In the genomic region with DNA sequence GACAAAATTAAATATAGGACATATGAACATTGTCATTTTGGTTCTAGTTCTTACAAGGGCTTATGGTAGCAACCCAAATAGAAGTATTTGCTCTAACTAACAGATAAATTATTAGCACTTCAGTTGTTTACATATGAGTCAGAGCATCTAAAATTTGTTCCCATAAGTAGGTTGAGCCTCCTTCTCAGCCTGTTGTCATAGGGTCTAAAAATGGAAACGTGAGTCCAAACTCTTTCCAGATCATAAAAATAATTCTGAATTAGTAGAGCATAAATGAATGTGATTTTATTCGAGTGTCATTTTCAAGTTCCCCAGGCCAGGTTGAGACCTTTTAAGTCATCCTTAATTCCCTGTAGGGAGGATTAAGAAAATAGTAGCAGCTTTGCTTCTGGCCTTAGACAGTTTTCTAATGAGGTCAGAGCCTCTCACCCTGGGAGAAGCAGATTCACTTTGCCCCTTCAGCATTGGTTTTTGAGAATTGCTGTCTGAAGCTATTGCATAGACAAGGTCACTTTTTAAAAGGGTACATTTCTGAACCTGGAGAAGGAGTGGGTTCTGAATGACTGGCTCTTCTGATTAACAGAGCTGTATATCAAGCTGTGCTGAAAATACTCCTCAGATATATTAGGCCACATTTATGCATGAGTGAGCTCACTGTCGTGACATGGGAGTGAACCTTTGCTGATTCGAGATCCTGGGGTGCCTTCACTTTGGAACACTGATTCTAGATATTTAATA, we compare ENCODE assay signal across 1 cellular context.
TF ChIP-seq lines count a peak whose summit lies in the region.

No MANE protein-coding gene starts in this region.

TF ChIP-seq in HEK293, 187 proteins besides CTCF, POLR2A, EP300 and RAD21 (continued from another document):
- TF ChIP-seq, protein P1, sequence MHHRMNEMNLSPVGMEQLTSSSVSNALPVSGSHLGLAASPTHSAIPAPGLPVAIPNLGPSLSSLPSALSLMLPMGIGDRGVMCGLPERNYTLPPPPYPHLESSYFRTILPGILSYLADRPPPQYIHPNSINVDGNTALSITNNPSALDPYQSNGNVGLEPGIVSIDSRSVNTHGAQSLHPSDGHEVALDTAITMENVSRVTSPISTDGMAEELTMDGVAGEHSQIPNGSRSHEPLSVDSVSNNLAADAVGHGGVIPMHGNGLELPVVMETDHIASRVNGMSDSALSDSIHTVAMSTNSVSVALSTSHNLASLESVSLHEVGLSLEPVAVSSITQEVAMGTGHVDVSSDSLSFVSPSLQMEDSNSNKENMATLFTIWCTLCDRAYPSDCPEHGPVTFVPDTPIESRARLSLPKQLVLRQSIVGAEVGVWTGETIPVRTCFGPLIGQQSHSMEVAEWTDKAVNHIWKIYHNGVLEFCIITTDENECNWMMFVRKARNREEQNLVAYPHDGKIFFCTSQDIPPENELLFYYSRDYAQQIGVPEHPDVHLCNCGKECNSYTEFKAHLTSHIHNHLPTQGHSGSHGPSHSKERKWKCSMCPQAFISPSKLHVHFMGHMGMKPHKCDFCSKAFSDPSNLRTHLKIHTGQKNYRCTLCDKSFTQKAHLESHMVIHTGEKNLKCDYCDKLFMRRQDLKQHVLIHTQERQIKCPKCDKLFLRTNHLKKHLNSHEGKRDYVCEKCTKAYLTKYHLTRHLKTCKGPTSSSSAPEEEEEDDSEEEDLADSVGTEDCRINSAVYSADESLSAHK (tag by site-specific recombination; IDR thresholded peaks at IDR 0.05), result peak; percentile 88
- TF ChIP-seq ZNF791 (tag by site-specific recombination; IDR thresholded peaks at IDR 0.05) (no peak), FEZF1 (tag by site-specific recombination; IDR thresholded peaks at IDR 0.05) (no peak), ZNF677 (tag by site-specific recombination; IDR thresholded peaks at IDR 0.05) (no peak), ZNF366 (tag by site-specific recombination; conservative IDR thresholded peaks at IDR 0.05) (peak; percentile 55), ZNF335 (tag by site-specific recombination; conservative IDR thresholded peaks at IDR 0.05) (0 out of 2 replicates have a peak, but pooled peaks have one; percentile 15), PRDM10 (tag by site-specific recombination; IDR thresholded peaks at IDR 0.05) (0 out of 2 replicates have a peak, but pooled peaks have one; percentile 10), PRDM1 (tag by site-specific recombination; IDR thresholded peaks at IDR 0.05) (peak; percentile 51; the same call in 1 of the 2 replicates), ZNF423 (tag by site-specific recombination; IDR thresholded peaks at IDR 0.05) (no peak), GLIS2 (tag by site-specific recombination; IDR thresholded peaks at IDR 0.05) (no peak)
- TF ChIP-seq, protein P2, sequence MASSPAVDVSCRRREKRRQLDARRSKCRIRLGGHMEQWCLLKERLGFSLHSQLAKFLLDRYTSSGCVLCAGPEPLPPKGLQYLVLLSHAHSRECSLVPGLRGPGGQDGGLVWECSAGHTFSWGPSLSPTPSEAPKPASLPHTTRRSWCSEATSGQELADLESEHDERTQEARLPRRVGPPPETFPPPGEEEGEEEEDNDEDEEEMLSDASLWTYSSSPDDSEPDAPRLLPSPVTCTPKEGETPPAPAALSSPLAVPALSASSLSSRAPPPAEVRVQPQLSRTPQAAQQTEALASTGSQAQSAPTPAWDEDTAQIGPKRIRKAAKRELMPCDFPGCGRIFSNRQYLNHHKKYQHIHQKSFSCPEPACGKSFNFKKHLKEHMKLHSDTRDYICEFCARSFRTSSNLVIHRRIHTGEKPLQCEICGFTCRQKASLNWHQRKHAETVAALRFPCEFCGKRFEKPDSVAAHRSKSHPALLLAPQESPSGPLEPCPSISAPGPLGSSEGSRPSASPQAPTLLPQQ (tag by site-specific recombination; IDR thresholded peaks at IDR 0.05), result 0 out of 2 replicates have a peak, but pooled peaks have one; percentile 18
